17 cellular contexts compared by ENCODE assay signal in the genomic region with DNA sequence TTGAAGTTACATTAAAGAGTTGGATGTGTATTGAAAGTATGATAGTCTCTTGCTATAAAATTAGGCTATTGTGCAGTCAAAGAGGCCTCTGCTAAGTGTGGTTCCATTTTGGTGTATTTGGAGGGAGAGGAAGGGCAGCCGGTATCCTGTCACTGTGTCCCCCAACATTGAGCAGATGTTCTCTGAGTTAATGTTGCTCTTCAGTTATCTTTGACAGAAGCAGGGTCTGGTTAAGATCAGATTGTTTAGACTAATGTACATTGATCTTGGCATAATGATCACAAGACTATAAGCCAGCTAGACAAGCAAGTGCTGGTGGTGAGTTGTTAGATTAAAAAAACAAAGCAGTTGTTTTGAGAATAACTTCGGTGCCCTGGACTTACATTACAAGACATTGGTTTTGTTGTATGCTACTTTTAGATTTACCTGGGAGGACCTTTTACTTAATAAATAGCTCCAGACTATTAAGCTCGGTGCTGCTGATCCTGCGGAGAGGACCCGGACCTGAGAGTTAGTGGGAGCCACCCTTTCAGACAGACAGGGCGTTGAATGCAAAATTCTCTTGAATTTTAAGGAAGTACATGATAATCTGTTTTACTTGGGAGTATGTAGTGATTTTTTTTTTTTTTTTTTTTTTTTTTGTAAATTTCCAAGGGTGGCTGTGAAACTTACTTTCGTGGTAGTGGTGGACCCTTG.
DNase-seq lines count a peak whose midpoint lies in the region; ATAC-seq and TF ChIP-seq lines count a peak whose summit lies in the region.
"Had no signal": no experiment of that assay in that cellular context is flagged by ENCODE, and none has a peak within 500 bp of the region (broad histone marks: within the 10 kb centered on the region; RNA-seq: fewer than 3 reads in every experiment).

No MANE protein-coding gene starts in this region.

- 0 out of 22 replicates have a peak, but pooled peaks cover 0 to 5% (median 0%) of the 10 kb centered on the region in 11 experiments for H3K36me3 ChIP-seq in BLaER1 treated with 17β-estradiol and CSF1 and Interleukin-3, amounts not matched to agents 10 nM and 100 nM
- H3K36me3 ChIP-seq in CD8-positive, alpha-beta T cell (ENCODE audit: insufficient read depth, low read length): no peaks in the 10 kb centered on the region
- H3K36me3 ChIP-seq in adrenal gland (replicated peaks in 1 of 2): no peaks in the 10 kb centered on the region
- H3K36me3 ChIP-seq: sigmoid colon had no signal

- peaks cover 84% of the 10 kb centered on the region for H3K4me1 Mint-ChIP-seq in CD8-positive, alpha-beta T cell (ENCODE audit: low read depth)
- H3K4me1 Mint-ChIP-seq in T-helper 17 cell: peaks cover 56% of the 10 kb centered on the region

- no peak for TF ChIP-seq POLR2A in adrenal gland (IDR thresholded peaks at IDR 0.05)

- peaks cover 76 to 99% (median 95%) of the 10 kb centered on the region in 11 experiments; a peak in 21 of 22 replicates for H4K20me1 ChIP-seq in BLaER1 treated with 17β-estradiol and CSF1 and Interleukin-3, amounts not matched to agents 10 nM and 100 nM

- POLR2A ChIA-PET in CD8-positive, alpha-beta T cell (lab: Charles Lee): interaction anchor here (0.7 kb wide), 1 partner anchor 90 kb away, joined by 4 read pairs; no protein-coding TSS in a partner anchor

- H3K27ac Mint-ChIP-seq in CD8-positive, alpha-beta T cell: peak overlapping the region; percentile 75
- peak overlapping the region; percentile 78 for H3K27ac Mint-ChIP-seq in T-helper 17 cell
- H3K27ac Mint-ChIP-seq: nephron progenitor cell had no signal

- no peak overlapping the region for H3K4me3 ChIP-seq in BLaER1 treated with 17β-estradiol and CSF1 and Interleukin-3, amounts not matched to agents 10 nM and 100 nM
- no peak overlapping the region for H3K4me3 ChIP-seq in CD8-positive, alpha-beta T cell (ENCODE audit: low read depth, low read length)
- H3K4me3 ChIP-seq in fibroblast of villous mesenchyme (ENCODE audit: low read depth, low read length): no peak overlapping the region
- H3K4me3 ChIP-seq in adrenal gland: no peak overlapping the region
- H3K4me3 ChIP-seq: sigmoid colon had no signal

- no peak overlapping the region for H3K9ac ChIP-seq in BLaER1 treated with 17β-estradiol and CSF1 and Interleukin-3, amounts not matched to agents 10 nM and 100 nM

- H3K36me3 Mint-ChIP-seq in CD8-positive, alpha-beta T cell: no peaks in the 10 kb centered on the region
- no peaks in the 10 kb centered on the region for H3K36me3 Mint-ChIP-seq in T-helper 17 cell (ENCODE audit: low read depth)

- TF ChIP-seq CTCF in CD8-positive, alpha-beta T cell (IDR thresholded peaks at IDR 0.05): no peak
- TF ChIP-seq CTCF in fibroblast of villous mesenchyme (IDR thresholded peaks at IDR 0.05; ENCODE audit: insufficient read depth, low read depth, low read length) (no peak), adrenal gland (IDR thresholded peaks at IDR 0.05) (no peak)

- WGBS in adrenal gland, 4 donors: 82 to 89% (median 82%) methylated on average over 7 of the region's 7 CpGs

- H3K4me2 ChIP-seq in BLaER1 treated with 17β-estradiol and CSF1 and Interleukin-3, amounts not matched to agents 10 nM and 100 nM: peak overlapping the region; percentile 32 to 75 (median 47)

- intact Hi-C loops in CD8-positive, alpha-beta T cell (cut with DNase I, micrococcal nuclease): no loop called here
- intact Hi-C loops in adrenal gland (cut with DNase I): no loop called here

- peaks cover 66 to 91% (median 73%) of the 10 kb centered on the region in 10 experiments for H3K4me1 ChIP-seq in BLaER1 treated with 17β-estradiol and CSF1 and Interleukin-3, amounts not matched to agents 10 nM and 100 nM
- peaks cover 75% of the 10 kb centered on the region for H3K4me1 ChIP-seq in CD8-positive, alpha-beta T cell (ENCODE audit: insufficient read depth, low read length)
- peaks cover 18 to 31% of the 10 kb centered on the region in 2 donors for H3K4me1 ChIP-seq in adrenal gland (replicated peaks in 1 of 2)

- H3K4me3 Mint-ChIP-seq in CD8-positive, alpha-beta T cell: peak overlapping the region; percentile 6
- no peak overlapping the region for H3K4me3 Mint-ChIP-seq in T-helper 17 cell
- H3K4me3 Mint-ChIP-seq: nephron progenitor cell had no signal

- H3K27ac ChIP-seq in BLaER1 treated with 17β-estradiol and CSF1 and Interleukin-3, amounts not matched to agents 10 nM and 100 nM: peak overlapping the region in 3 of 11 experiments; percentile 19 to 33 (median 22); a peak in 2 of 22 replicates
- no peak overlapping the region for H3K27ac ChIP-seq in CD8-positive, alpha-beta T cell (ENCODE audit: low read depth, low read length)
- H3K27ac ChIP-seq in adrenal gland: no peak overlapping the region
- H3K27ac ChIP-seq: C4-2B, sigmoid colon had no signal

- no peaks in the 10 kb centered on the region for H3K27me3 Mint-ChIP-seq in CD8-positive, alpha-beta T cell (ENCODE audit: low read depth)
- H3K27me3 Mint-ChIP-seq in T-helper 17 cell: no peaks in the 10 kb centered on the region

- no peaks in the 10 kb centered on the region for H3K27me3 ChIP-seq in BLaER1 treated with 17β-estradiol and CSF1 and Interleukin-3, amounts not matched to agents 10 nM and 100 nM
- H3K27me3 ChIP-seq in CD8-positive, alpha-beta T cell (ENCODE audit: insufficient read depth, low read length): no peaks in the 10 kb centered on the region
- H3K27me3 ChIP-seq in adrenal gland: no peaks in the 10 kb centered on the region
- H3K27me3 ChIP-seq: sigmoid colon had no signal

- no peak for ATAC-seq in CD8-positive, alpha-beta T cell
- ATAC-seq in T-helper 17 cell (no peak), HG02840 (IDR thresholded peaks at IDR 0.05; ENCODE audit: low FRiP score, unreplicated experiment) (no peak)
- ATAC-seq: left lobe of liver, Panc1 had no signal

- H3K9me3 Mint-ChIP-seq in CD8-positive, alpha-beta T cell: no peaks in the 10 kb centered on the region
- H3K9me3 Mint-ChIP-seq: nephron progenitor cell had no signal

- DNase-seq in CD8-positive, alpha-beta T cell: no peak
- no peak for DNase-seq in T-helper 17 cell
- peak; percentile 51 for DNase-seq in fibroblast of villous mesenchyme (ENCODE audit: low read depth)
- no peak for DNase-seq in NCI-H146 treated with DMSO at 0.1 percent for 48 hours (lab: John Stamatoyannopoulos, UW; ENCODE audit: unreplicated experiment)
- DNase-seq in NCI-H446 treated with DMSO at 0.1 percent for 48 hours (lab: John Stamatoyannopoulos, UW): no peak
- no peak for DNase-seq in adrenal gland
- DNase-seq: activated CD8-positive, alpha-beta memory T cell treated with anti-CD3 and anti-CD28 coated beads for 24 hours; GOT3; NCI-H446; nephron progenitor cell; sigmoid colon; stimulated activated naive CD4-positive, alpha-beta T cell had no signal

- H3K9me3 ChIP-seq in BLaER1 treated with 17β-estradiol and CSF1 and Interleukin-3, amounts not matched to agents 10 nM and 100 nM (replicated peaks in 1 of 11): no peaks in the 10 kb centered on the region
- no peaks in the 10 kb centered on the region for H3K9me3 ChIP-seq in CD8-positive, alpha-beta T cell (ENCODE audit: low read length)
- H3K9me3 ChIP-seq in T-helper 17 cell (ENCODE audit: control insufficient read depth, low read length, poor library complexity, severe bottlenecking) (no peaks in the 10 kb centered on the region), adrenal gland (replicated peaks in 1 of 3) (no peaks in the 10 kb centered on the region)
- H3K9me3 ChIP-seq: sigmoid colon had no signal

- CTCF ChIA-PET in CD8-positive, alpha-beta T cell (lab: Charles Lee): no interaction called here
